In the genomic region with DNA sequence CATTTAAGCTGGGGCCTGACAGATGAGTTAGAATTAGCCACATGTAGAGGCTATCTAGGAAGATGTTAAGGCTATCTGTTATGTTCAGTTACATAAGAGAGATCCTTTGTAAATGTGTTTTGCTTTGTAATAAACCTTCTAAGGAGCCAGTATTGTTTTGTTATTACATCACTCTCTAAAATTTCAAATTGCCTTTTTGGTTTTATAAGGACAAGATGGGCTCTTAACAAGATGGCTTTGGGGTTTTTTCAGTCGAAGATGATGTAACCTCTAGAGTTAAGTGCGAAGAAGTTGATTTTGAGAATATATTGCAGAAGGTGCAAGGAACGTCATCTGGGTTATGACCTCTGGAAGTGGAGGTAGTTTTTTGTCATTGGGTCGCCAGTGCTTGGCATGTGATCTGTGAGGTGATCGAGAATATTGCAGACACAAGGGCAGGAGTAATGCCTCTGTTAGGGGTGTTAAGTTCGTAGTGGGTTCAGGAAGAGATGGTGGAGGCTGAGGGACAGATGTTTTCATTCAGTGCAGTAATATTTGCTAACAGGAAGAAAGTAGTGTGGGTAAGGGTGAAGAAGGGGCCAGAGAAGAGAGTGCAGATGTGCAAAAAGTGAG, we compare ENCODE assay signal across 10 cellular contexts. TPM values are rescaled to one million over a fixed set of nuclear protein-coding genes. Genes with fewer than 3 reads are reported as not detected.
A peak's percentile ranks its signal among the peaks of the same experiment; 100 is the strongest.
DNase-seq lines count a peak whose midpoint lies in the region; ATAC-seq and TF ChIP-seq lines count a peak whose summit lies in the region.
"Had no signal": no experiment of that assay in that cellular context is flagged by ENCODE, and none has a peak within 500 bp of the region (broad histone marks: within the 10 kb centered on the region; RNA-seq: fewer than 3 reads in every experiment).

No MANE protein-coding gene starts in this region.

- H3K4me3 Mint-ChIP-seq in activated CD8-positive, alpha-beta T cell treated with anti-CD3 and anti-CD28 coated beads for 36 hours = peak overlapping the region; percentile 10

- no peak overlapping the region for H3K4me3 ChIP-seq in left ventricle myocardium inferior

- intact Hi-C loops in Right ventricle myocardium superior (cut with DNase I) = no loop called here
- intact Hi-C loops in cardiac septum (cut with DNase I) = no loop called here
- intact Hi-C loops in activated CD8-positive, alpha-beta T cell treated with anti-CD3 and anti-CD28 coated beads for 36 hours (cut with micrococcal nuclease) = no loop called here
- intact Hi-C loops in left ventricle myocardium inferior (cut with micrococcal nuclease) = no loop called here

- POLR2A ChIA-PET in activated CD8-positive, alpha-beta T cell treated with anti-CD3 and anti-CD28 coated beads for 36 hours (lab: Charles Lee) = interaction anchor here (0.8 to 1.5 kb wide), 4 partner anchors 11 to 41 kb away, joined by 3 to 5 read pairs (median 4); partner anchors contain the start of gene LSM14A

- H3K27ac Mint-ChIP-seq in activated CD8-positive, alpha-beta T cell treated with anti-CD3 and anti-CD28 coated beads for 36 hours = peak overlapping the region; percentile 59

- peaks cover 98% of the 10 kb centered on the region for H3K4me1 ChIP-seq in left ventricle myocardium inferior

- CTCF ChIA-PET in activated CD8-positive, alpha-beta T cell treated with anti-CD3 and anti-CD28 coated beads for 36 hours (lab: Charles Lee) = interaction anchor here (0.8 to 1.3 kb wide), 3 partner anchors 9 to 33 kb away, joined by 3 to 4 read pairs (median 3); partner anchors contain the start of gene LSM14A

- H3K9me3 ChIP-seq in left ventricle myocardium inferior (replicated peaks) = no peaks in the 10 kb centered on the region

- no peaks in the 10 kb centered on the region for H3K9me3 Mint-ChIP-seq in activated CD8-positive, alpha-beta T cell treated with anti-CD3 and anti-CD28 coated beads for 36 hours

- H3K4me1 Mint-ChIP-seq in activated CD8-positive, alpha-beta T cell treated with anti-CD3 and anti-CD28 coated beads for 36 hours (ENCODE audit: low read depth) = peaks cover 76% of the 10 kb centered on the region

- H3K27me3 Mint-ChIP-seq in activated CD8-positive, alpha-beta T cell treated with anti-CD3 and anti-CD28 coated beads for 36 hours = no peaks in the 10 kb centered on the region

- no peak for TF ChIP-seq CTCF in activated CD8-positive, alpha-beta T cell treated with anti-CD3 and anti-CD28 coated beads for 36 hours (IDR thresholded peaks at IDR 0.05)
- TF ChIP-seq CTCF in left ventricle myocardium inferior (IDR thresholded peaks at IDR 0.05; ENCODE audit: borderline replicate concordance) = no peak
- no peak for TF ChIP-seq CTCF in omental fat pad (IDR thresholded peaks at IDR 0.05)

- no peaks in the 10 kb centered on the region for H3K27me3 ChIP-seq in left ventricle myocardium inferior (ENCODE audit: low read depth)

- peak; percentile 21 for ATAC-seq in Right ventricle myocardium superior (ENCODE audit: poor library complexity)
- peak; percentile 45 for ATAC-seq in activated CD8-positive, alpha-beta T cell treated with anti-CD3 and anti-CD28 coated beads for 36 hours
- no peak for ATAC-seq in omental fat pad (ENCODE audit: low FRiP score)

- peak overlapping the region; percentile 6 for H3K27ac ChIP-seq in left ventricle myocardium inferior (replicated peaks)

- H3K36me3 ChIP-seq in left ventricle myocardium inferior = no peaks in the 10 kb centered on the region

- no peak for DNase-seq in Right ventricle myocardium superior
- no peak for DNase-seq in cardiac septum (ENCODE audit: low spot score)
- no peak for DNase-seq in activated CD8-positive, alpha-beta T cell treated with anti-CD3 and anti-CD28 coated beads for 36 hours
- no peak for DNase-seq in left ventricle myocardium inferior
- no peak for DNase-seq in NCI-H128 (lab: John Stamatoyannopoulos, UW; ENCODE audit: unreplicated experiment)
- no peak for DNase-seq in omental fat pad (ENCODE audit: low spot score)
- no peak for DNase-seq in mesenteric fat pad (ENCODE audit: low spot score)
- DNase-seq in activated CD4-positive, CD25-positive, alpha-beta regulatory T cell treated with anti-CD3 and anti-CD28 coated beads, Interleukin-2, amount 50 U/mL, for 72 hours = no peak
- DNase-seq: dermis blood vessel endothelial cell, NCI-H2029 treated with DMSO at 0.1 percent for 48 hours had no signal

- H3K36me3 Mint-ChIP-seq in activated CD8-positive, alpha-beta T cell treated with anti-CD3 and anti-CD28 coated beads for 36 hours (ENCODE audit: low read depth) = peaks cover 34% of the 10 kb centered on the region

RNA-seq across cellular contexts. Expression of gene LSM14A, which starts 12.7 kb away (rescaled TPM):
- total RNA-seq in Right ventricle myocardium superior (69.2 TPM), cardiac septum (69.5 TPM), left ventricle myocardium inferior (65.4 TPM), omental fat pad (100 to 1,000 TPM in 1 of 4 donors, 10 to 100 TPM in 3; 63.0 to 128 (median 93.1) TPM), mesenteric fat pad (87.2 TPM)
- total RNA-seq in activated CD8-positive, alpha-beta T cell treated with anti-CD3 and anti-CD28 coated beads for 36 hours = 10 to 100 TPM; 98.6 to 99.3 TPM
